ENCODE assay signal across 9 cellular contexts in the genomic region with DNA sequence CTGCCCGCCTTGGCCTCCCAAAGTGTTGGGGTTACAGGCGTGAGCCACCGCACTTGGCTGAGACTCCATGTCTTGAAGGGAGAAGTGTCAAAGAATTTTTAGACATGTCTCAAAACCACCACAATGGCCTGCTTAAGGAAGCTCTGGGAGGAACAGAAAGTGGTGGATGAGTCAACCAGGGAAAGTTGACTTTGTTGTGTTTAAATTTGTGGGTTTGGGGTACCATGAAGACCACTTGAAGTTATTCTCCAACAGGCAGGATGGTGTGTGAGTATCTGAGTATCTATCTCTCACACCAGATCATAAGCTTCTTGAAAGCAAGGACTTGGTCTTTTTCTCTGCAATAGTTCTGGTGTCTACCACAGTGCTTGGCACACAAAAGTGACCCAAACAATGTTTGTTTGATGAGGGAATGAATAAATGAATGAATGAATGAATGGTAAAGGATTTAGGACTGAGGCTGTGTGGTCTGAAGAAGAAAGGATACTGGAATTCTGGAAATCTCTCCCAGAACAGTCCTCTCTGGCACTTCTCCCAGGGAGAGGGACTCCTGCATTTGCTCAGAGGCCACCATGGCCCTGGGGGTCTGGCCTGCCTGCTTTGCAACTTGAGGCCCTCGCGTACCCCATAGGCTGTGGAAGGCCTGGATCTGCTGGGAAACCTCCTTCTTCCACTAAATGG.
DNase-seq lines count a peak whose midpoint lies in the region; ATAC-seq and TF ChIP-seq lines count a peak whose summit lies in the region.
"Had no signal": no experiment of that assay in that cellular context is flagged by ENCODE, and none has a peak within 500 bp of the region (broad histone marks: within the 10 kb centered on the region; RNA-seq: fewer than 3 reads in every experiment).

No MANE protein-coding gene starts in this region.

- no peak overlapping the region for H3K4me3 Mint-ChIP-seq in GM23338

- H3K27me3 Mint-ChIP-seq in GM23338 (ENCODE audit: insufficient read depth, low read depth, poor library complexity), result no peaks in the 10 kb centered on the region

- H3K27me3 ChIP-seq in adrenal gland (no peaks in the 10 kb centered on the region), GM23338 (ENCODE audit: insufficient read depth) (no peaks in the 10 kb centered on the region)

- H3F3A ChIP-seq in GM23338 (replicated peaks; ENCODE audit: low read depth), result no peaks in the 10 kb centered on the region

- H3K36me3 ChIP-seq in adrenal gland (replicated peaks in 1 of 2) (no peaks in the 10 kb centered on the region), GM23338 (ENCODE audit: insufficient read depth) (no peaks in the 10 kb centered on the region)

- no peaks in the 10 kb centered on the region for H3K79me2 ChIP-seq in GM23338 (replicated peaks; ENCODE audit: insufficient read depth)

- H4K20me1 ChIP-seq in GM23338 (replicated peaks; ENCODE audit: insufficient read depth), result no peaks in the 10 kb centered on the region

- H3K4me1 ChIP-seq in adrenal gland (replicated peaks in 1 of 2), result peaks cover 4 to 32% of the 10 kb centered on the region in 2 donors
- H3K4me1 ChIP-seq in GM23338 (ENCODE audit: insufficient read depth), result no peaks in the 10 kb centered on the region

- TF ChIP-seq POLR2A in adrenal gland (IDR thresholded peaks at IDR 0.05), result no peak

- H3K4me1 Mint-ChIP-seq in GM23338, result no peaks in the 10 kb centered on the region

- no peak overlapping the region for H3K4me2 ChIP-seq in GM23338

- peak overlapping the region in 3 of 5 donors; percentile 3 to 75 (median 61) for H3K27ac ChIP-seq in adrenal gland
- H3K27ac ChIP-seq in GM23338 (ENCODE audit: low read depth), result no peak overlapping the region

- no peaks in the 10 kb centered on the region for H3K36me3 Mint-ChIP-seq in GM23338 (ENCODE audit: low read depth)

- no peak overlapping the region for H2AFZ ChIP-seq in GM23338

- H3K27ac Mint-ChIP-seq in GM23338, result no peak overlapping the region

- no peak for TF ChIP-seq CTCF in adrenal gland (IDR thresholded peaks at IDR 0.05)
- TF ChIP-seq CTCF in GM23338 (conservative IDR thresholded peaks at IDR 0.05; ENCODE audit: low read depth in 2 of 2), result no peak

- DNase-seq in stimulated activated CD4-positive, alpha-beta T cell treated with anti-CD3 and anti-CD28 coated beads, Interleukin-15, amount 100 ng/mL, for 24 hours, result peak; percentile 20
- DNase-seq in stimulated activated CD4-positive, alpha-beta T cell treated with anti-CD3 and anti-CD28 coated beads, Interleukin-4, amount 100 ng/mL, for 4 hours, result no peak
- DNase-seq in adrenal gland (no peak), GM19240 (ENCODE audit: insufficient read length, low spot score) (no peak), LoVo (ENCODE audit: low spot score) (no peak), GM23338 (ENCODE audit: low spot score) (no peak)
- DNase-seq: stimulated activated CD4-positive, alpha-beta T cell treated with anti-CD3 and anti-CD28 coated beads, Interleukin-4, amount 100 ng/mL, for 1 hour had no signal

- H3K4me3 ChIP-seq in adrenal gland (no peak overlapping the region), GM23338 (no peak overlapping the region)

- peak; percentile 32 for ATAC-seq in HG03196 (IDR thresholded peaks at IDR 0.05; ENCODE audit: unreplicated experiment)
- no peak for ATAC-seq in GM19324 (IDR thresholded peaks at IDR 0.05; ENCODE audit: low FRiP score, unreplicated experiment)
- ATAC-seq in GM23338, result no peak

- 76 to 85% (median 82%) methylated on average over 5 of the region's 5 CpGs for WGBS in adrenal gland, 4 donors

- intact Hi-C loops in adrenal gland (cut with DNase I), result loop anchor here in 1 of 2 donors (10.0 kb wide), 1 partner anchor 77 kb away; no protein-coding TSS in a partner anchor

- H3K9me3 Mint-ChIP-seq in GM23338, result no peaks in the 10 kb centered on the region

- H3K9me2 ChIP-seq in GM23338 (ENCODE audit: insufficient read depth), result peaks cover 5% of the 10 kb centered on the region; the same call in 1 of the 2 replicates

- no peaks in the 10 kb centered on the region for H3K9me3 ChIP-seq in adrenal gland (replicated peaks in 1 of 3)

TF ChIP-seq in GM23338, 12 proteins besides CTCF, POLR2A, EP300 and RAD21 (continues in another document):
- no peak for TF ChIP-seq EZH2phosphoT487 (IDR thresholded peaks at IDR 0.05; ENCODE audit: unreplicated experiment)
- no peak for TF ChIP-seq CREB1 (CRISPR knock-in tag; IDR thresholded peaks at IDR 0.05; ENCODE audit: low read depth)
- no peak for TF ChIP-seq ETS1 (IDR thresholded peaks at IDR 0.05)
- no peak for TF ChIP-seq EZH2 (IDR thresholded peaks at IDR 0.05; ENCODE audit: low read depth, unreplicated experiment)
- no peak for TF ChIP-seq POLR2AphosphoS5 (IDR thresholded peaks at IDR 0.05; ENCODE audit: low read depth)
- no peak for TF ChIP-seq ZNF114 (CRISPR knock-in tag; IDR thresholded peaks at IDR 0.05)
- no peak for TF ChIP-seq REST (IDR thresholded peaks at IDR 0.05; ENCODE audit: unreplicated experiment)
- TF ChIP-seq NANOG (IDR thresholded peaks at IDR 0.05; ENCODE audit: borderline replicate concordance), result no peak
